Comparison of ENCODE assay signal across 2 cellular contexts in genomic region chr9:76810377-76810957, GRCh38.
TF ChIP-seq lines count a peak whose summit lies in the region.

No MANE protein-coding gene starts in this region.

TF ChIP-seq in IMR-90, 13 proteins besides CTCF, POLR2A, EP300 and RAD21:
- TF ChIP-seq SMC3 (IDR thresholded peaks at IDR 0.05; ENCODE audit: low read depth, low read length) = peak; percentile 95
- TF ChIP-seq FOS (IDR thresholded peaks at IDR 0.05; ENCODE audit: low read depth, low read length) = no peak
- no peak for TF ChIP-seq BHLHE40 (IDR thresholded peaks at IDR 0.05; ENCODE audit: low read depth, low read length)
- TF ChIP-seq CEBPB (IDR thresholded peaks at IDR 0.05; ENCODE audit: low read depth, low read length) = peak; percentile 62; the same call in 1 of the 2 replicates
TF ChIP-seq in IMR-90: peak in this region for 2.

TF ChIP-seq in H1, 55 proteins besides CTCF, POLR2A, EP300 and RAD21:
- TF ChIP-seq JUND (IDR thresholded peaks at IDR 0.05; ENCODE audit: low read length) (peak; percentile 43; the same call in 1 of the 2 replicates), SIRT6 (IDR thresholded peaks at IDR 0.05; ENCODE audit: low read length) (no peak), NANOG (IDR thresholded peaks at IDR 0.05; ENCODE audit: insufficient read depth, low read depth, low read length, poor library complexity, severe bottlenecking) (no peak), CEBPB (IDR thresholded peaks at IDR 0.05; ENCODE audit: low read depth, low read length) (peak; percentile 63), TAF7 (optimal IDR thresholded peaks at IDR 0.05; ENCODE audit: borderline replicate concordance, low read depth, low read length) (no peak)
